In genomic region chr7:80847027-80847426, GRCh38 we compare ENCODE assay signal across 17 cellular contexts.
A peak's percentile ranks its signal among the peaks of the same experiment; 100 is the strongest.
DNase-seq lines count a peak whose midpoint lies in the region; ATAC-seq and TF ChIP-seq lines count a peak whose summit lies in the region.
"Had no signal": no experiment of that assay in that cellular context is flagged by ENCODE, and none has a peak within 500 bp of the region (broad histone marks: within the 10 kb centered on the region; RNA-seq: fewer than 3 reads in every experiment).

No MANE protein-coding gene starts in this region.

- H2AFZ ChIP-seq in IMR-90 (replicated peaks; ENCODE audit: low read length, poor library complexity): no peak overlapping the region
- no peak overlapping the region for H2AFZ ChIP-seq in mammary epithelial cell (ENCODE audit: low read depth, low read length)
- H2AFZ ChIP-seq in trophoblast cell (ENCODE audit: insufficient read depth, low read length, poor library complexity): no peak overlapping the region

- no peak overlapping the region for H2BK5ac ChIP-seq in IMR-90 (ENCODE audit: low read depth, low read length, poor library complexity, severe bottlenecking)
- no peak overlapping the region for H2BK5ac ChIP-seq in trophoblast cell (ENCODE audit: low read depth, low read length, poor library complexity)

- no peak overlapping the region for H4K91ac ChIP-seq in IMR-90 (ENCODE audit: insufficient read depth, low read depth, low read length)
- H4K91ac ChIP-seq in trophoblast cell (ENCODE audit: low read depth, low read length): no peak overlapping the region

- no peaks in the 10 kb centered on the region for H4K20me1 ChIP-seq in IMR-90 (ENCODE audit: insufficient read depth, low read length)
- H4K20me1 ChIP-seq in mammary epithelial cell (ENCODE audit: insufficient read depth, low read length): no peaks in the 10 kb centered on the region
- H4K20me1 ChIP-seq: BLaER1 had no signal

- H4K5ac ChIP-seq in IMR-90 (ENCODE audit: low read depth, low read length): no peak overlapping the region

- dilution Hi-C loops in IMR-90 (cut with HindIII; ENCODE audit: low sequenced_read_pairs, unreplicated experiment): no loop called here
- dilution Hi-C loops in mammary epithelial cell (cut with HindIII; ENCODE audit: low sequenced_read_pairs): no loop called here

- H2BK12ac ChIP-seq in trophoblast cell (ENCODE audit: low read length): no peak overlapping the region

- H3K18ac ChIP-seq in IMR-90 (ENCODE audit: low read depth, low read length) (no peak overlapping the region), trophoblast cell (ENCODE audit: low read length) (no peak overlapping the region)

- intact Hi-C loops in IMR-90 (cut with micrococcal nuclease) (no loop called here), mammary epithelial cell (cut with micrococcal nuclease) (no loop called here), sigmoid colon (cut with DNase I) (no loop called here), psoas muscle (cut with DNase I) (no loop called here)

- H2AK9ac ChIP-seq in IMR-90 (replicated peaks; ENCODE audit: low read depth, low read length, poor library complexity): no peak overlapping the region

- no peak overlapping the region for H2BK20ac ChIP-seq in IMR-90 (ENCODE audit: low read depth, low read length)

- H2BK120ac ChIP-seq in IMR-90 (ENCODE audit: low read depth, low read length) (no peak overlapping the region), trophoblast cell (ENCODE audit: insufficient read depth, low read length, poor library complexity) (no peak overlapping the region)

- in situ Hi-C loops in IMR-90 (cut with MboI; ENCODE audit: low sequenced_read_pairs) (no loop called here), mammary epithelial cell (cut with MboI; ENCODE audit: low sequenced_read_pairs in 2 of 2) (no loop called here)

- H3K27me3 ChIP-seq in IMR-90 (ENCODE audit: control insufficient read depth, insufficient read depth, low read length): no peaks in the 10 kb centered on the region
- H3K27me3 ChIP-seq in mammary epithelial cell (ENCODE audit: insufficient read depth, low read length): no peaks in the 10 kb centered on the region
- H3K27me3 ChIP-seq in sigmoid colon: no peaks in the 10 kb centered on the region
- no peaks in the 10 kb centered on the region for H3K27me3 ChIP-seq in psoas muscle (ENCODE audit: insufficient read depth in 3 of 3, low read length in 2 of 3)
- H3K27me3 ChIP-seq in trophoblast cell (ENCODE audit: insufficient read depth, low read length): no peaks in the 10 kb centered on the region
- H3K27me3 ChIP-seq: BLaER1 had no signal

- peaks cover 91% of the 10 kb centered on the region for H3K79me2 ChIP-seq in mammary epithelial cell (ENCODE audit: insufficient read depth, low read length)
- peaks cover 2% of the 10 kb centered on the region for H3K79me2 ChIP-seq in trophoblast cell (ENCODE audit: control insufficient read depth, insufficient read depth, low read length, poor library complexity)

- POLR2A ChIA-PET in IMR-90 (lab: Charles Lee; ENCODE audit: unreplicated experiment): no interaction called here

- H3K4me2 ChIP-seq in IMR-90 (ENCODE audit: low read depth, low read length) (no peak overlapping the region), mammary epithelial cell (ENCODE audit: insufficient read depth, low read depth, low read length) (no peak overlapping the region), trophoblast cell (ENCODE audit: low read length) (no peak overlapping the region)
- H3K4me2 ChIP-seq: BLaER1 had no signal

- no peak overlapping the region for H3K56ac ChIP-seq in IMR-90 (ENCODE audit: extremely low read depth, insufficient read depth, low read length)

- no peak for TF ChIP-seq CTCF in IMR-90 (conservative IDR thresholded peaks at IDR 0.05; ENCODE audit: low read depth, low read length)
- TF ChIP-seq CTCF in mammary epithelial cell (conservative IDR thresholded peaks at IDR 0.05 in 1 of 2, IDR thresholded peaks at IDR 0.05 in 1 of 2; ENCODE audit: extremely low read depth in 1 of 2, insufficient read depth in 1 of 2, low read depth in 1 of 2, low read length in 2 of 2): no peak
- no peak for TF ChIP-seq CTCF in sigmoid colon (IDR thresholded peaks at IDR 0.05)
- TF ChIP-seq CTCF in psoas muscle (IDR thresholded peaks at IDR 0.05): no peak

- H3K9me1 ChIP-seq in IMR-90 (ENCODE audit: insufficient read depth, low read length): peaks cover 7% of the 10 kb centered on the region

- H3K27ac ChIP-seq in IMR-90 (ENCODE audit: insufficient read depth, low read length) (no peak overlapping the region), mammary epithelial cell (ENCODE audit: insufficient read depth, low read depth, low read length) (no peak overlapping the region), sigmoid colon (peak overlapping the region in 3 of 4 donors; percentile 11 to 48 (median 33)), psoas muscle (no peak overlapping the region), trophoblast cell (ENCODE audit: low read depth, low read length) (no peak overlapping the region)
- H3K27ac ChIP-seq: BLaER1, HL-60 had no signal

- no peak overlapping the region for H4K12ac ChIP-seq in trophoblast cell (ENCODE audit: low read depth, low read length)

- ATAC-seq in IMR-90 (ENCODE audit: low read depth) (no peak), psoas muscle (no peak)
- ATAC-seq: HCT116 had no signal

- H3K79me1 ChIP-seq in IMR-90 (ENCODE audit: low read depth in 1 of 2, low read length in 2 of 2): peaks cover 18 to 23% of the 10 kb centered on the region in 2 experiments; a peak in 3 of 4 replicates
- H3K79me1 ChIP-seq in trophoblast cell (ENCODE audit: low read length): no peaks in the 10 kb centered on the region

- H3K4me3 ChIP-seq in IMR-90 (ENCODE audit: insufficient read depth, low read depth, low read length) (no peak overlapping the region), mammary epithelial cell (replicated peaks in 1 of 3; ENCODE audit: insufficient read depth in 1 of 3, low read depth in 2 of 3, low read length in 3 of 3) (no peak overlapping the region), sigmoid colon (no peak overlapping the region), psoas muscle (no peak overlapping the region), trophoblast cell (ENCODE audit: low read depth, low read length) (no peak overlapping the region)
- H3K4me3 ChIP-seq: BLaER1 had no signal

- no peak for TF ChIP-seq RAD21 in IMR-90 (IDR thresholded peaks at IDR 0.05; ENCODE audit: low read length)

- H3K4me1 ChIP-seq in IMR-90 (ENCODE audit: control insufficient read depth, insufficient read depth, low read length) (peaks cover 9% of the 10 kb centered on the region), mammary epithelial cell (ENCODE audit: insufficient read depth, low read length) (peaks cover 15% of the 10 kb centered on the region), sigmoid colon (peaks cover 0 to 58% (median 38%) of the 10 kb centered on the region in 4 donors), psoas muscle (peaks cover 13% of the 10 kb centered on the region), trophoblast cell (ENCODE audit: control insufficient read depth in 1 of 2, insufficient read depth in 2 of 2, low read length in 2 of 2) (peaks cover 2 to 3% of the 10 kb centered on the region in 2 experiments)
- H3K4me1 ChIP-seq: BLaER1 had no signal

- WGBS in IMR-90 (ENCODE audit: extremely low coverage in 2 of 2, insufficient read length in 1 of 2), 2 experiments: no CpG with 5 or more reads among the region's 3 CpGs
- 97% methylated on average over 3 of the region's 3 CpGs for WGBS in mammary epithelial cell (ENCODE audit: low coverage, missing lambda C conversion rate)
- 74 to 88% methylated on average over 3 of the region's 3 CpGs for WGBS in sigmoid colon, 2 donors
- WGBS in psoas muscle, 3 donors: 93 to 97% (median 94%) methylated on average over 3 of the region's 3 CpGs
- no CpG with 5 or more reads among the region's 3 CpGs for WGBS in trophoblast cell (ENCODE audit: extremely low coverage, insufficient coverage, insufficient read length)

- no peaks in the 10 kb centered on the region for H3K9me3 ChIP-seq in IMR-90 (ENCODE audit: control insufficient read depth, insufficient read depth, low read length)
- H3K9me3 ChIP-seq in mammary epithelial cell (replicated peaks; ENCODE audit: insufficient read depth, low read length): no peaks in the 10 kb centered on the region
- no peaks in the 10 kb centered on the region for H3K9me3 ChIP-seq in sigmoid colon
- H3K9me3 ChIP-seq in psoas muscle: no peaks in the 10 kb centered on the region
- no peaks in the 10 kb centered on the region for H3K9me3 ChIP-seq in trophoblast cell (ENCODE audit: insufficient read depth, low read depth, low read length)
- H3K9me3 ChIP-seq: BLaER1 had no signal

- H3K23ac ChIP-seq in IMR-90 (ENCODE audit: low read depth, low read length) (no peak overlapping the region), trophoblast cell (ENCODE audit: low read length) (no peak overlapping the region)

- BruUV-seq in IMR-90 (replicated peaks; lab: Mats Ljungman, UMichigan) (no TSS peak), mammary epithelial cell (replicated peaks; lab: Mats Ljungman, UMichigan) (no TSS peak)

- H4K8ac ChIP-seq in IMR-90 (ENCODE audit: low read depth in 2 of 2, low read length in 2 of 2): no peak overlapping the region
- no peak overlapping the region for H4K8ac ChIP-seq in trophoblast cell (ENCODE audit: low read depth, low read length)

- DNase-seq in EL (peak; percentile 17), IMR-90 (peak; percentile 34), mammary epithelial cell (peak; percentile 34), sigmoid colon (no peak), psoas muscle (no peak), trophoblast cell (no peak), NCI-H1436 treated with DMSO at 0.1 percent for 48 hours (lab: John Stamatoyannopoulos, UW) (no peak)
- DNase-seq: CD4-positive, CD25-positive, alpha-beta regulatory T cell; NCI-H1694 treated with DMSO at 0.1 percent for 48 hours; NCI-H2081; NCI-H2227 treated with DMSO at 0.1 percent for 48 hours; NCI-H526 treated with DMSO at 0.1 percent for 48 hours; SHP77 treated with DMSO at 0.1 percent for 48 hours; SW 1271 had no signal

- H3K9ac ChIP-seq in IMR-90 (ENCODE audit: low read depth, low read length) (no peak overlapping the region), mammary epithelial cell (ENCODE audit: insufficient read depth, low read length) (no peak overlapping the region), trophoblast cell (ENCODE audit: low read length) (no peak overlapping the region)
- H3K9ac ChIP-seq: BLaER1 had no signal

- no peak overlapping the region for H2AK5ac ChIP-seq in IMR-90 (ENCODE audit: low read depth, low read length)
- H2AK5ac ChIP-seq in trophoblast cell (ENCODE audit: low read length): no peak overlapping the region

- no peaks in the 10 kb centered on the region; the same call in 1 of the 2 replicates for H3K36me3 ChIP-seq in IMR-90 (ENCODE audit: control insufficient read depth, insufficient read depth, low read length)
- peaks cover 7% of the 10 kb centered on the region for H3K36me3 ChIP-seq in mammary epithelial cell (ENCODE audit: insufficient read depth, low read length)
- H3K36me3 ChIP-seq in sigmoid colon: no peaks in the 10 kb centered on the region
- H3K36me3 ChIP-seq in psoas muscle (ENCODE audit: insufficient read depth in 1 of 2, low read depth in 1 of 2): no peaks in the 10 kb centered on the region
- no peaks in the 10 kb centered on the region for H3K36me3 ChIP-seq in trophoblast cell (ENCODE audit: control insufficient read depth in 1 of 2, insufficient read depth in 2 of 2, low read length in 2 of 2)
- H3K36me3 ChIP-seq: BLaER1 had no signal

- H2BK15ac ChIP-seq in IMR-90 (ENCODE audit: low read depth, low read length): no peak overlapping the region

- no peak overlapping the region for H3K14ac ChIP-seq in IMR-90 (replicated peaks; ENCODE audit: low read depth, low read length)
- no peak overlapping the region for H3K14ac ChIP-seq in trophoblast cell (ENCODE audit: low read length)

- H3K4ac ChIP-seq in IMR-90 (ENCODE audit: low read depth, low read length) (no peak overlapping the region), trophoblast cell (ENCODE audit: low read depth, low read length) (no peak overlapping the region)

- TF ChIP-seq POLR2A in IMR-90 (IDR thresholded peaks at IDR 0.05; ENCODE audit: low read depth, low read length) (no peak), sigmoid colon (IDR thresholded peaks at IDR 0.05) (no peak)

- TF ChIP-seq EP300 in sigmoid colon (IDR thresholded peaks at IDR 0.05): no peak

- CTCF ChIA-PET in IMR-90 (lab: Yijun Ruan, JAX): no interaction called here
- CTCF ChIA-PET in mammary epithelial cell (lab: Charles Lee; ENCODE audit: low non-redundant PET): no interaction called here

Comparison
In these comparisons a context has a peak if more than half of its experiments do, and no peak if none do; other contexts are left out.
1. DNase-seq: peak in EL (single experiment), IMR-90 (single experiment) and mammary epithelial cell (single experiment); none in sigmoid colon (single experiment), psoas muscle (0 of 2), trophoblast cell (0 of 2) and NCI-H1436 treated with DMSO at 0.1 percent for 48 hours (single experiment).
2. H3K27ac ChIP-seq: peak in sigmoid colon (3 of 4); none in IMR-90 (single experiment), mammary epithelial cell (single experiment), psoas muscle (single experiment) and trophoblast cell (single experiment).